ENCODE assay signal across 8 cellular contexts in the genomic region with DNA sequence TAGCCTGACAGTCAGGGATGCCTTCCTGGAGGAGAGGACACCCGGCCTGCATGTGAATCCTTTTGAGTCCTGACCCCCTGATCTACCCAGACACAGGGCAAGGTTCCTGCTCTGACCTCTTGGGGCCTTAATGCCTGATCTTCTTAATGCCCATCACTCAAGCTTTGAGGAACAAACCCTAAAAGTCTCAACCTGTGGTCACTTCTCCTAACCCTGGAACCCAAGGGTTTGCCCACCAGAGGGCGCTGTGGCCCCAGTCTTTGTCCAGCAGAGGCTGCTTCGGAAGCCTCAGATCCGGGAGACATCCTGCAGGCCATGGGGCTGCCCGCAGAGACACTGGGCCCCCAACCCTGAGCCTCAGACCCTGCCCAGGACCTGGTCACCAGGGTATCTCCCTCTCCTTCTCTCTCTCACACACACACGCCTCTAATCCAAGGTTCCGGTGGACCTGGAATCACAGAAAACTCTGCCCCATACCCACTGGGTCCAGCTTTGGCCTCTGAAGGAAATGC. TPM values are rescaled to one million over a fixed set of nuclear protein-coding genes. Genes with fewer than 3 reads are reported as not detected.
DNase-seq lines count a peak whose midpoint lies in the region; ATAC-seq and TF ChIP-seq lines count a peak whose summit lies in the region.

No MANE protein-coding gene starts in this region.

- DNase-seq in EH (ENCODE audit: low read depth) (peak; percentile 69), MG63 (peak; percentile 64), T-cell (peak in 33 of 34 experiments; percentile 14 to 72 (median 60)), adipocyte (ENCODE audit: low read depth) (peak; percentile 91), left ventricle myocardium superior (peak; percentile 90), gastrocnemius medialis (peak; percentile 29 to 41)

- H3K9me3 ChIP-seq in MG63, result no peaks in the 10 kb centered on the region
- H3K9me3 ChIP-seq in adipocyte (ENCODE audit: control insufficient read depth, low read length), result no peaks in the 10 kb centered on the region
- no peaks in the 10 kb centered on the region for H3K9me3 ChIP-seq in gastrocnemius medialis

- intact Hi-C loops in left ventricle myocardium superior (cut with micrococcal nuclease), result no loop called here
- intact Hi-C loops in gastrocnemius medialis (cut with DNase I; ENCODE audit: low total_unique reads), result loop anchor here (2.0 kb wide), 1 partner anchor 101 kb away; the partner anchor contains the start of gene CATSPERG

- no peak overlapping the region for H3K27ac ChIP-seq in gastrocnemius medialis

- TF ChIP-seq CTCF in gastrocnemius medialis (IDR thresholded peaks at IDR 0.05 in 4 of 5, conservative IDR thresholded peaks at IDR 0.05 in 1 of 5), result peak; percentile 21 to 78 (median 74)

- no peaks in the 10 kb centered on the region for H3K36me3 Mint-ChIP-seq in T-cell

- H3K9me3 Mint-ChIP-seq in T-cell, result no peaks in the 10 kb centered on the region

- ATAC-seq in T-cell (replicated peaks in 1 of 4) (peak in 2 of 4 experiments; percentile 38 to 48), left ventricle myocardium superior (peak; percentile 75), gastrocnemius medialis (peak in 1 of 2 donors; percentile 81), GM21619 (IDR thresholded peaks at IDR 0.05; ENCODE audit: unreplicated experiment) (no peak), GM19035 (IDR thresholded peaks at IDR 0.05; ENCODE audit: unreplicated experiment) (no peak)

- H3K27me3 ChIP-seq in MG63, result peaks cover 13% of the 10 kb centered on the region; the same call in 1 of the 2 replicates
- H3K27me3 ChIP-seq in adipocyte (replicated peaks; ENCODE audit: control insufficient read depth, insufficient read depth, low read length), result peaks cover 14% of the 10 kb centered on the region
- H3K27me3 ChIP-seq in gastrocnemius medialis, result peaks cover 12 to 17% (median 16%) of the 10 kb centered on the region in 3 donors

- no peak overlapping the region for H3K9ac ChIP-seq in adipocyte (ENCODE audit: low read length)

- H3K4me1 Mint-ChIP-seq in T-cell, result peaks cover 0 to 6% (median 4%) of the 10 kb centered on the region in 3 donors

- CTCF ChIA-PET in T-cell (lab: Charles Lee), result interaction anchor here in 1 of 2 donors (0.6 kb wide), 1 partner anchor 9 kb away, joined by 7 read pairs; no protein-coding TSS in a partner anchor

- no peak overlapping the region for H3K4me3 Mint-ChIP-seq in T-cell

- H3K4me1 ChIP-seq in adipocyte (ENCODE audit: control insufficient read depth, insufficient read depth, low read length) (no peaks in the 10 kb centered on the region), gastrocnemius medialis (peaks cover 0 to 5% of the 10 kb centered on the region in 2 donors)

- H3K27ac Mint-ChIP-seq in T-cell, result no peak overlapping the region

- in situ Hi-C loops in gastrocnemius medialis (cut with MboI; ENCODE audit: low sequenced_read_pairs in 4 of 4), result loop anchor here in 1 of 4 donors (25.0 kb wide), 1 partner anchor 346 kb away; no protein-coding TSS in a partner anchor

- POLR2A ChIA-PET in T-cell (lab: Charles Lee), result interaction anchor here in 1 of 2 donors (0.6 kb wide), 1 partner anchor 78 kb away, joined by 7 read pairs; no protein-coding TSS in a partner anchor

- no peak for TF ChIP-seq POLR2A in gastrocnemius medialis (IDR thresholded peaks at IDR 0.05)

- H3K4me3 ChIP-seq in MG63 (no peak overlapping the region), adipocyte (ENCODE audit: low read length) (no peak overlapping the region), gastrocnemius medialis (no peak overlapping the region)

- H3K36me3 ChIP-seq in MG63 (no peaks in the 10 kb centered on the region), adipocyte (ENCODE audit: control insufficient read depth, insufficient read depth, low read length, severe bottlenecking) (no peaks in the 10 kb centered on the region), gastrocnemius medialis (no peaks in the 10 kb centered on the region)

- H3K27me3 Mint-ChIP-seq in T-cell, result peaks cover 10 to 28% of the 10 kb centered on the region in 2 donors

RNA-seq across cellular contexts. Expression of gene DPF1, which starts 9.8 kb away (rescaled TPM):
- 6.9 and 7.0 TPM in 2 replicates for total RNA-seq in MG63 (2014; rRNA removed; shearing (Covaris generic); ENCODE audit: low replicate concordance)
- not detected for total RNA-seq in T-cell
- 0.40 TPM for total RNA-seq in left ventricle myocardium superior
- total RNA-seq in gastrocnemius medialis, result not detected

RNA-seq across cellular contexts. Expression of gene PPP1R14A, which starts 22.4 kb away (rescaled TPM):
- 1.0 TPM in 1 of 2 replicates, not detected in the other for total RNA-seq in MG63 (2014; rRNA removed; shearing (Covaris generic); ENCODE audit: low replicate concordance)
- total RNA-seq in T-cell (1 to 10 TPM in 2 of 5 donors, under 1 TPM in 1, not detected in 2; 0.82 to 2.8 (median 1.6) TPM), left ventricle myocardium superior (27.6 TPM), gastrocnemius medialis (10 to 100 TPM in 1 of 4 donors, 1 to 10 TPM in 3; 1.3 to 48.8 (median 7.1) TPM)

RNA-seq across cellular contexts. Expression of gene SPINT2, which starts 30.6 kb away (rescaled TPM):
- total RNA-seq in MG63 (2014; rRNA removed; shearing (Covaris generic); ENCODE audit: low replicate concordance), result 1.8 and 7.7 TPM in 2 replicates
- 10 to 100 TPM; 30.3 to 48.5 (median 37.9) TPM for total RNA-seq in T-cell
- 9.9 TPM for total RNA-seq in left ventricle myocardium superior
- 1 to 10 TPM in 3 of 4 donors, under 1 TPM in 1; 0.26 to 4.0 (median 1.6) TPM for total RNA-seq in gastrocnemius medialis

Comparison
In these comparisons a context has a peak if more than half of its experiments do, and no peak if none do; other contexts are left out.
1. DNase-seq: peak in every context shown above with its lines; median percentile 91 in adipocyte; 90 in left ventricle myocardium superior; 69 in EH; 64 in MG63; 60 in T-cell; 35 in gastrocnemius medialis.